8 cellular contexts compared by ENCODE assay signal in the genomic region with DNA sequence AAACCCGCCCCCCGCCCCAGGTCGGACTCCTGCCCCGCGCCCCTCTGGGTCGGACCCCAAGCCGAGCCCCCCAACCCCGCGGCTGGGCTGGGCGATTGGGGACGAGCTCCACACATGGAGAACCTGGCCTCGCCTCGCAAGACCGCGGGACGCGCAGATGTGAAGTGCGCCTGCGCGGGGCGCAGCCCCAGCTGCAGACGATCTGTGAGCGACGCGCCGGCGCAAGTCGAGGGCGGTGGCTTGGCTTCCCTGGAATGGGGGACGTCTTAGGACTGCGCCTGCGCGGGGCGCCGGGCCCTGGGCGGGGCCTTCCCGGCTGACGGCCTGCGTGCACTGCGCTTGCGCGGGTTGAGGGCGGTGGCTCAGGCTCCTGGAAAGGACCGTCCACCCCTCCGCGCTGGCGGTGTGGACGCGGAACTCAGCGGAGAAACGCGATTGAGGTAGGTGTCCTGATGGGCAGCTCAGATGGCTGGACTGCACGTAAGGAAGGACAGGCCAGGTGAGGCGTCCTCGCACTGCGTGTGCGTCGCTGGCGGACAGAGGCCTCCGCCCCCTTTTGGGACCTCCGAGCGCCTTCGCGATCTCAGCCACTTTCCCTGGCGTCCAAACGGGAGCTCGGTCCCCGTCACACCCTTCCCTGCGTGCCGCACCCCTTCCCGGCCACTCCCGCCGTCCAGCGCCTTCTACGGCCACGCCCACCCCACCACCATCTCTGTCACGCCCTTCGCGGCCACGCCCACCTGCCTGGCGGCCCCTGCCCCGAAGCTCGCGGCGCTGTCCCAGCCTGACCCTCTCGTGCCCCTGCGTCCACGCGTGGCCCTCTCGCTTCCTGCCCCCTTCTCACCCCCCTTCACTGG. TPM values are rescaled to one million over a fixed set of nuclear protein-coding genes. Genes with fewer than 3 reads are reported as not detected.
DNase-seq lines count a peak whose midpoint lies in the region; ATAC-seq and TF ChIP-seq lines count a peak whose summit lies in the region.

A gene (plus strand): TSS at position 351 of the 857 bp plus-strand sequence. CDS start 1,278 bp downstream, outside the sequence.

- H3K4me1 Mint-ChIP-seq in activated T-cell treated with anti-CD3 and anti-CD28 coated beads, Interleukin-2, amount 50 U/mL, for 4 hours (ENCODE audit: low read depth), result peaks cover 68% of the 10 kb centered on the region

- 0% methylated on average over 73 to 90 of the region's 90 CpGs for WGBS in esophagus, 2 donors

- H3K36me3 Mint-ChIP-seq in activated T-cell treated with anti-CD3 and anti-CD28 coated beads, Interleukin-2, amount 50 U/mL, for 4 hours (ENCODE audit: insufficient read depth), result peaks cover 5% of the 10 kb centered on the region

- H3K27me3 ChIP-seq in KMS-11 (ENCODE audit: insufficient read depth, low read depth), result no peaks in the 10 kb centered on the region
- H3K27me3 ChIP-seq in Panc1 (ENCODE audit: control insufficient read depth, insufficient read depth, low read length), result no peaks in the 10 kb centered on the region
- H3K27me3 ChIP-seq in esophagus (ENCODE audit: control insufficient read depth in 1 of 2, insufficient read depth in 2 of 2, low read length in 2 of 2), result no peaks in the 10 kb centered on the region
- no peaks in the 10 kb centered on the region for H3K27me3 ChIP-seq in mucosa of stomach (ENCODE audit: control insufficient read depth, insufficient read depth, low read length)

- TF ChIP-seq CTCF in KMS-11 (conservative IDR thresholded peaks at IDR 0.05; ENCODE audit: low read depth, low read length), result no peak
- TF ChIP-seq CTCF in Panc1 (IDR thresholded peaks at IDR 0.05), result no peak

- H2AFZ ChIP-seq in KMS-11 (ENCODE audit: low read depth), result peak within 1 kb of the TSS; percentile 73

- H3K27ac ChIP-seq in KMS-11 (peak within 1 kb of the TSS; percentile 91), Panc1 (ENCODE audit: low read length) (peak within 1 kb of the TSS; percentile 88), esophagus (ENCODE audit: low read depth in 2 of 2, low read length in 1 of 2) (peak within 1 kb of the TSS; percentile 99 to 100)

- H3K9me3 Mint-ChIP-seq in activated T-cell treated with anti-CD3 and anti-CD28 coated beads, Interleukin-2, amount 50 U/mL, for 4 hours, result no peaks in the 10 kb centered on the region

- H3K4me3 Mint-ChIP-seq in activated T-cell treated with anti-CD3 and anti-CD28 coated beads, Interleukin-2, amount 50 U/mL, for 4 hours, result peak within 1 kb of the TSS; percentile 96

- peak within 1 kb of the TSS; percentile 65 for H3K4me2 ChIP-seq in KMS-11

- H3K9ac ChIP-seq in KMS-11 (peak within 1 kb of the TSS; percentile 95), mucosa of stomach (ENCODE audit: low read length) (peak within 1 kb of the TSS; percentile 87)

- POLR2A ChIA-PET in Panc1 (lab: Charles Lee), result interaction anchor here (0.7 kb wide), 2 partner anchors 8 to 410 kb away, joined by 9 to 13 read pairs; no protein-coding TSS in a partner anchor

- no peaks in the 10 kb centered on the region for H3K9me3 ChIP-seq in Panc1 (ENCODE audit: control insufficient read depth, insufficient read depth, low read depth, low read length)
- no peaks in the 10 kb centered on the region for H3K9me3 ChIP-seq in esophagus (ENCODE audit: control insufficient read depth in 2 of 2, insufficient read depth in 1 of 2, low read depth in 1 of 2, low read length in 1 of 2)
- H3K9me3 ChIP-seq in mucosa of stomach (ENCODE audit: control insufficient read depth, low read length), result no peaks in the 10 kb centered on the region

- in situ Hi-C loops in Panc1 (cut with HindIII; ENCODE audit: low pct_unique_long_range_greater_than_20kb, low sequenced_read_pairs), result no loop called here

- no peaks in the 10 kb centered on the region for H3K27me3 Mint-ChIP-seq in activated T-cell treated with anti-CD3 and anti-CD28 coated beads, Interleukin-2, amount 50 U/mL, for 4 hours (ENCODE audit: low read depth)

- H3K4me3 ChIP-seq in KMS-11 (IDR thresholded peaks at IDR 0.05; ENCODE audit: insufficient read depth, low read depth, low read length), result no peak within 1 kb of the TSS
- H3K4me3 ChIP-seq in Panc1 (ENCODE audit: low read depth in 2 of 2, low read length in 2 of 2), result peak within 1 kb of the TSS; percentile 82 to 83
- peak within 1 kb of the TSS; percentile 71 to 92 for H3K4me3 ChIP-seq in esophagus (ENCODE audit: low read depth in 1 of 2, low read length in 2 of 2)
- peak within 1 kb of the TSS; percentile 83 for H3K4me3 ChIP-seq in mucosa of stomach (ENCODE audit: low read length)

- H3K79me2 ChIP-seq in KMS-11 (ENCODE audit: insufficient read depth, low read depth), result no peaks in the 10 kb centered on the region

- ATAC-seq in GM21737 (IDR thresholded peaks at IDR 0.05; ENCODE audit: unreplicated experiment), result peak; percentile 86
- ATAC-seq in Panc1, result peak; percentile 95
- peak; percentile 82 to 85 for ATAC-seq in activated T-cell treated with anti-CD3 and anti-CD28 coated beads, Interleukin-2, amount 50 U/mL, for 4 hours

- CTCF ChIA-PET in Panc1 (lab: Charles Lee), result interaction anchor here (0.7 kb wide), 1 partner anchor 16 kb away, joined by 8 read pairs; no protein-coding TSS in a partner anchor

- no TSS peak for BruUV-seq in Panc1 (replicated peaks; lab: Mats Ljungman, UMichigan)

- no peaks in the 10 kb centered on the region for H4K20me1 ChIP-seq in KMS-11 (ENCODE audit: insufficient read depth)

- H3K4me1 ChIP-seq in KMS-11 (ENCODE audit: low read depth, poor library complexity, severe bottlenecking), result peaks cover 29% of the 10 kb centered on the region
- H3K4me1 ChIP-seq in Panc1 (ENCODE audit: control insufficient read depth, insufficient read depth, low read length), result peaks cover 12% of the 10 kb centered on the region; the same call in 1 of the 2 replicates
- peaks cover 0 to 2% of the 10 kb centered on the region in 2 donors for H3K4me1 ChIP-seq in esophagus (ENCODE audit: control insufficient read depth in 2 of 2, insufficient read depth in 2 of 2, low read length in 1 of 2)
- H3K4me1 ChIP-seq in mucosa of stomach (ENCODE audit: control insufficient read depth, insufficient read depth, low read length), result peaks cover 17% of the 10 kb centered on the region

- H3K36me3 ChIP-seq in KMS-11 (ENCODE audit: insufficient read depth), result no peaks in the 10 kb centered on the region
- H3K36me3 ChIP-seq in Panc1 (ENCODE audit: control insufficient read depth, insufficient read depth, low read length), result peaks cover 2% of the 10 kb centered on the region; the same call in 1 of the 2 replicates
- no peaks in the 10 kb centered on the region for H3K36me3 ChIP-seq in esophagus (ENCODE audit: control insufficient read depth in 2 of 2, insufficient read depth in 2 of 2, low read length in 1 of 2)
- no peaks in the 10 kb centered on the region for H3K36me3 ChIP-seq in mucosa of stomach (ENCODE audit: control insufficient read depth, insufficient read depth, low read length)

- peak; percentile 92 for DNase-seq in DMS79 (lab: John Stamatoyannopoulos, UW)
- DNase-seq in Panc1 (ENCODE audit: low read depth, low spot score), result peak; percentile 73
- peak; percentile 98 for DNase-seq in activated T-cell treated with anti-CD3 and anti-CD28 coated beads, Interleukin-2, amount 50 U/mL, for 4 hours
- DNase-seq in stimulated activated CD8-positive, alpha-beta memory T cell treated with anti-CD3 and anti-CD28 coated beads, Interleukin-4, amount 100 ng/mL, for 48 hours, result peak; percentile 97

- intact Hi-C loops in Panc1 (cut with micrococcal nuclease; ENCODE audit: unreplicated experiment), result no loop called here

RNA-seq across cellular contexts. Expression of the gene that starts here (rescaled TPM):
- total RNA-seq in Panc1 (2021; ENCODE audit: unreplicated experiment), result 60.5 TPM
- polyA plus RNA-seq in Panc1 (2012; ENCODE audit: insufficient read length), result 121 TPM
- 10 to 100 TPM; 24.4 to 25.3 (median 24.7) TPM for total RNA-seq in activated T-cell treated with anti-CD3 and anti-CD28 coated beads, Interleukin-2, amount 50 U/mL, for 4 hours
- polyA plus RNA-seq in esophagus, result 10 to 100 TPM; 54.7 to 91.4 TPM
